ENCODE assay signal across 21 cellular contexts in the genomic region with DNA sequence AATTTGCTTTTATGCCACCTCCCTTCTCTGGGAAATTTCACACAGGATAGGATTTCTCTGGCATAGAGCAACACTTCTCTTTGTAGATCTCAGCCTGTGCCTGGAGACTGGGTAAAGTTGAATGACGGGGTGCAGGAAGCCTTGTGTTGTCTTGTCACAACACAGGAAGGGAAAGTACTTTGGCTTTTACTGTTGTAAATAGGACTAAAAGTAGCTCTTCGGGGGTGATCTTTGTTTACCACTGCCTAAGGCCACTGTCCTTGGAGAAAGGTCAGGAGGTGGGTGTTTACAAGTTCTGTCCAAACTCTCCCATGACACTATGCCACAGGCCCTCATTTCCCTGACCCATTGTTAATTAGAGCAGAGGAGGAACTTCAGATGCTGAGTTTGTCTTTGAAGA.
"Had no signal": no experiment of that assay in that cellular context is flagged by ENCODE, and none has a peak within 500 bp of the region (broad histone marks: within the 10 kb centered on the region; RNA-seq: fewer than 3 reads in every experiment).

No MANE protein-coding gene starts in this region.

- H3K4me3 ChIP-seq: dorsolateral prefrontal cortex, left lung, prostate gland had no signal

- H3K4me1 ChIP-seq: prostate gland had no signal

- ATAC-seq: activated CD8-positive, alpha-beta memory T cell treated with anti-CD3 and anti-CD28 coated beads, Interleukin-2, amount 10 ng/mL, durations not matched to agents 7 days and 5 days; activated T-helper 17 cell treated with anti-CD3 and anti-CD28 coated beads, Interleukin-2, amount 50 U/mL, for 72 hours; left lung; right cardiac atrium had no signal

- H3K36me3 ChIP-seq: left lung, prostate gland had no signal

- H3K9me3 ChIP-seq: left lung, prostate gland had no signal

- H3K27ac Mint-ChIP-seq: activated CD4-positive, alpha-beta memory T cell treated with anti-CD3 and anti-CD28 coated beads, Interleukin-2, amount 10 ng/mL, durations not matched to agents 7 days and 5 days; activated CD8-positive, alpha-beta memory T cell treated with anti-CD3 and anti-CD28 coated beads, Interleukin-2, amount 10 ng/mL, durations not matched to agents 7 days and 5 days; activated naive CD8-positive, alpha-beta T cell treated with anti-CD3 and anti-CD28 coated beads, Interleukin-2, amount 10 ng/mL, durations not matched to agents 7 days and 5 days; activated T-helper 17 cell treated with anti-CD3 and anti-CD28 coated beads, Interleukin-2, amount 50 U/mL, for 72 hours; endodermal cell had no signal

- DNase-seq: activated CD4-positive, alpha-beta memory T cell treated with anti-CD3 and anti-CD28 coated beads, Interleukin-2, amount 10 ng/mL, durations not matched to agents 7 days and 5 days; activated CD4-positive, alpha-beta T cell treated with anti-CD3 and anti-CD28 coated beads for 4 hours; activated CD8-positive, alpha-beta memory T cell treated with anti-CD3 and anti-CD28 coated beads, Interleukin-2, amount 10 ng/mL, durations not matched to agents 7 days and 5 days; activated naive CD4-positive, alpha-beta T cell; activated naive CD8-positive, alpha-beta T cell treated with anti-CD3 and anti-CD28 coated beads, Interleukin-2, amount 10 ng/mL, durations not matched to agents 7 days and 5 days; amygdala; dorsolateral prefrontal cortex; endodermal cell; head of caudate nucleus; kidney; left lung; mammary epithelial cell; right cardiac atrium; small intestine; stimulated activated CD4-positive, alpha-beta T cell treated with anti-CD3 and anti-CD28 coated beads, Interleukin-15, amount 100 ng/mL, for 24 hours; stimulated activated CD4-positive, alpha-beta T cell treated with anti-CD3 and anti-CD28 coated beads, Interleukin-4, amount 100 ng/mL, for 1 hour; stimulated activated naive CD4-positive, alpha-beta T cell; SW 1271 had no signal

- H3K9me3 Mint-ChIP-seq: activated naive CD8-positive, alpha-beta T cell treated with anti-CD3 and anti-CD28 coated beads, Interleukin-2, amount 10 ng/mL, durations not matched to agents 7 days and 5 days; activated T-helper 17 cell treated with anti-CD3 and anti-CD28 coated beads, Interleukin-2, amount 50 U/mL, for 72 hours; endodermal cell; neural crest cell had no signal

- H3K27ac ChIP-seq: prostate gland had no signal

- H3K27me3 ChIP-seq: dorsolateral prefrontal cortex, left lung had no signal

- H3K4me3 Mint-ChIP-seq: activated CD4-positive, alpha-beta memory T cell treated with anti-CD3 and anti-CD28 coated beads, Interleukin-2, amount 10 ng/mL, durations not matched to agents 7 days and 5 days; activated CD8-positive, alpha-beta memory T cell treated with anti-CD3 and anti-CD28 coated beads, Interleukin-2, amount 10 ng/mL, durations not matched to agents 7 days and 5 days; activated naive CD8-positive, alpha-beta T cell treated with anti-CD3 and anti-CD28 coated beads, Interleukin-2, amount 10 ng/mL, durations not matched to agents 7 days and 5 days; activated T-helper 17 cell treated with anti-CD3 and anti-CD28 coated beads, Interleukin-2, amount 50 U/mL, for 72 hours; endodermal cell; neural crest cell had no signal

- H3K27me3 Mint-ChIP-seq: activated CD4-positive, alpha-beta memory T cell treated with anti-CD3 and anti-CD28 coated beads, Interleukin-2, amount 10 ng/mL, durations not matched to agents 7 days and 5 days; activated CD8-positive, alpha-beta memory T cell treated with anti-CD3 and anti-CD28 coated beads, Interleukin-2, amount 10 ng/mL, durations not matched to agents 7 days and 5 days; activated naive CD8-positive, alpha-beta T cell treated with anti-CD3 and anti-CD28 coated beads, Interleukin-2, amount 10 ng/mL, durations not matched to agents 7 days and 5 days; activated T-helper 17 cell treated with anti-CD3 and anti-CD28 coated beads, Interleukin-2, amount 50 U/mL, for 72 hours had no signal
